8 cellular contexts compared by ENCODE assay signal in genomic region chr1:66752000-66752592, GRCh38. TPM values are rescaled to one million over a fixed set of nuclear protein-coding genes. Genes with fewer than 3 reads are reported as not detected.
DNase-seq lines count a peak whose midpoint lies in the region; ATAC-seq and TF ChIP-seq lines count a peak whose summit lies in the region.

DYNLT5 (plus strand) TSS chr1:66752459; CDS start chr1:66754659, 2,200 bp downstream.

- intact Hi-C loops in dorsolateral prefrontal cortex (cut with DNase I), result no loop called here
- intact Hi-C loops in left lung (cut with DNase I), result no loop called here

- DNase-seq in GM13976 (ENCODE audit: low spot score) (peak; percentile 32), MV-4-11 (lab: John Stamatoyannopoulos, UW) (peak; percentile 75), dorsolateral prefrontal cortex (peak; percentile 21 to 69 (median 54)), left lung (peak; percentile 67 to 92), DMS53 treated with DMSO at 0.1 percent for 48 hours (lab: John Stamatoyannopoulos, UW; ENCODE audit: unreplicated experiment) (no peak)

- H3K27ac ChIP-seq in dorsolateral prefrontal cortex, result peak within 1 kb of the TSS in 38 of 59 donors; percentile 0 to 79 (median 48)
- H3K27ac ChIP-seq in left lung, result peak within 1 kb of the TSS in 1 of 2 donors; percentile 82

- H3K4me1 ChIP-seq in left lung, result peaks cover 7 to 20% of the 10 kb centered on the region in 2 donors

- H3K27me3 ChIP-seq in dorsolateral prefrontal cortex (no peaks in the 10 kb centered on the region), left lung (peaks cover 0 to 24% of the 10 kb centered on the region in 2 donors)

- H3K27ac Mint-ChIP-seq in stimulated activated naive CD8-positive, alpha-beta T cell treated with anti-CD3 and anti-CD28 coated beads, Interleukin-15, Interleukin-2, amounts not matched to agents 100 ng/mL and 50 ng/mL, for 24 hours, result no peak within 1 kb of the TSS

- peak within 1 kb of the TSS; percentile 70 for H3K4me3 Mint-ChIP-seq in stimulated activated naive CD8-positive, alpha-beta T cell treated with anti-CD3 and anti-CD28 coated beads, Interleukin-15, Interleukin-2, amounts not matched to agents 100 ng/mL and 50 ng/mL, for 24 hours

- in situ Hi-C loops in GM13976 (cut with MboI; ENCODE audit: low sequenced_read_pairs, unreplicated experiment), result loop anchor here (25.0 kb wide), 1 partner anchor 735 kb away; no protein-coding TSS in a partner anchor

- H3K36me3 Mint-ChIP-seq in stimulated activated naive CD8-positive, alpha-beta T cell treated with anti-CD3 and anti-CD28 coated beads, Interleukin-15, Interleukin-2, amounts not matched to agents 100 ng/mL and 50 ng/mL, for 24 hours (ENCODE audit: low read depth), result no peaks in the 10 kb centered on the region

- peaks cover 13% of the 10 kb centered on the region for H3K4me1 Mint-ChIP-seq in stimulated activated naive CD8-positive, alpha-beta T cell treated with anti-CD3 and anti-CD28 coated beads, Interleukin-15, Interleukin-2, amounts not matched to agents 100 ng/mL and 50 ng/mL, for 24 hours (ENCODE audit: low read depth)

- peaks cover 79% of the 10 kb centered on the region for H3K27me3 Mint-ChIP-seq in stimulated activated naive CD8-positive, alpha-beta T cell treated with anti-CD3 and anti-CD28 coated beads, Interleukin-15, Interleukin-2, amounts not matched to agents 100 ng/mL and 50 ng/mL, for 24 hours

- H3K36me3 ChIP-seq in left lung, result no peaks in the 10 kb centered on the region

- H3K4me3 ChIP-seq in dorsolateral prefrontal cortex (peak within 1 kb of the TSS; percentile 41 to 78 (median 63)), left lung (peak within 1 kb of the TSS; percentile 25 to 45)

- H3K9me3 Mint-ChIP-seq in stimulated activated naive CD8-positive, alpha-beta T cell treated with anti-CD3 and anti-CD28 coated beads, Interleukin-15, Interleukin-2, amounts not matched to agents 100 ng/mL and 50 ng/mL, for 24 hours, result no peaks in the 10 kb centered on the region

- no peaks in the 10 kb centered on the region for H3K9me3 ChIP-seq in left lung

- TF ChIP-seq CTCF in GM13976 (IDR thresholded peaks at IDR 0.05; ENCODE audit: borderline replicate concordance, control extremely low read depth, extremely low read depth, insufficient read depth, missing control alignments), result no peak
- peak in 33 of 56 donors; percentile 5 to 50 (median 29) for TF ChIP-seq CTCF in dorsolateral prefrontal cortex (IDR thresholded peaks at IDR 0.05 in 54 of 56, conservative IDR thresholded peaks at IDR 0.05 in 2 of 56; ENCODE audit: low read depth in 1 of 56, partially characterized antibody in 56 of 56)
- peak in 1 of 2 donors; percentile 20 for TF ChIP-seq CTCF in left lung (IDR thresholded peaks at IDR 0.05)

- ATAC-seq in left lung (peak; percentile 95), GM21381 (IDR thresholded peaks at IDR 0.05; ENCODE audit: unreplicated experiment) (no peak), HG03342 (IDR thresholded peaks at IDR 0.05; ENCODE audit: unreplicated experiment) (no peak)

RNA-seq across cellular contexts. Expression of gene DYNLT5, which starts in this region (rescaled TPM):
- total RNA-seq in dorsolateral prefrontal cortex, result 10 to 100 TPM in 16 of 120 experiments, 1 to 10 TPM in 104; 1.7 to 15.6 (median 6.2) TPM
- total RNA-seq in left lung, result 1 to 10 TPM in 1 of 2 donors, under 1 TPM in 1; 0.73 to 4.3 TPM
